In the genomic region with DNA sequence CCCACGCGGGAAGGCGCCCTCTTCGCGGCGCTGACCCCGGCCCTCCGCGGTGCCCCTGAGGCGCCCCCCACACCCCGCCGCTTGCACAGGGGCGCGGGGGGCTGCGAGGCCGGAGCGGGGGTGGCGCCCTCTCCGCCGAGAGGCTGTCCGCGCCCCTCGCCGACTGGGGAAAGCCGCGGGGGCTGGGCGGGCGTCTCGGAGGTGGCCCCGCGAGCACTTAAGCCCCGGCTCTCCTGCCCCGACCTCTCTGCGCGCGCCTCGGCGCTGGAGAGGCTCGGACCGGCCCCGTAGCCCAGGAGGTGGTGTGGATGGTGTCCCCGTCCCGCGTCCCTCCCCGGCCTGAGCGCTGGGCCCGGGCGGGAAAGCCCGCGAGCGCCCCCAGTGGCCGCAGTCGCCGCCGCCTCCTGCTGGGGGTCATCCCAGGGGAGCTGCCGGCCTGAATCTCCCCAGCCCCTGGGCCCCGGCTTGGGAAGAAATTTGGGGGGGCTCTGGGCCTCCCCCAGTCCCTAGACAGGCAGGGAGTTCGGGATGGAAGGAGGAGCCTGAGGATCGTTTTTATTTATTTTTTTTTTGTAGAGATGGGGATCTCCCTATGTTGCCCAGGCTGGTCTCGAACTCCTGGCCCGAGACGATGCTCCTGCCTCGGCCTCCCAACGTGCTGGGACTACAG, we compare ENCODE assay signal across 1 cellular context.
TF ChIP-seq lines count a peak whose summit lies in the region.

No MANE protein-coding gene starts in this region.

TF ChIP-seq in K562, 482 proteins besides CTCF, POLR2A, EP300 and RAD21 (continued from another document and continues in another):
- TF ChIP-seq, protein P1, sequence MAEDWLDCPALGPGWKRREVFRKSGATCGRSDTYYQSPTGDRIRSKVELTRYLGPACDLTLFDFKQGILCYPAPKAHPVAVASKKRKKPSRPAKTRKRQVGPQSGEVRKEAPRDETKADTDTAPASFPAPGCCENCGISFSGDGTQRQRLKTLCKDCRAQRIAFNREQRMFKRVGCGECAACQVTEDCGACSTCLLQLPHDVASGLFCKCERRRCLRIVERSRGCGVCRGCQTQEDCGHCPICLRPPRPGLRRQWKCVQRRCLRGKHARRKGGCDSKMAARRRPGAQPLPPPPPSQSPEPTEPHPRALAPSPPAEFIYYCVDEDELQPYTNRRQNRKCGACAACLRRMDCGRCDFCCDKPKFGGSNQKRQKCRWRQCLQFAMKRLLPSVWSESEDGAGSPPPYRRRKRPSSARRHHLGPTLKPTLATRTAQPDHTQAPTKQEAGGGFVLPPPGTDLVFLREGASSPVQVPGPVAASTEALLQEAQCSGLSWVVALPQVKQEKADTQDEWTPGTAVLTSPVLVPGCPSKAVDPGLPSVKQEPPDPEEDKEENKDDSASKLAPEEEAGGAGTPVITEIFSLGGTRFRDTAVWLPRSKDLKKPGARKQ (CRISPR knock-in tag; IDR thresholded peaks at IDR 0.05) = no peak
- no peak for TF ChIP-seq LARP7 (IDR thresholded peaks at IDR 0.05)
- TF ChIP-seq RNF2 (IDR thresholded peaks at IDR 0.05) = no peak
- TF ChIP-seq RBM14 (IDR thresholded peaks at IDR 0.05; ENCODE audit: borderline replicate concordance, insufficient read depth, low read depth, low read length) = no peak
- TF ChIP-seq SOX6 (IDR thresholded peaks at IDR 0.05) = peak; percentile 12; the same call in 1 of the 2 replicates
- no peak for TF ChIP-seq FOXK2 (conservative IDR thresholded peaks at IDR 0.05 in 1 of 2, IDR thresholded peaks at IDR 0.05 in 1 of 2; ENCODE audit: low read depth in 2 of 2)
- no peak for TF ChIP-seq ARID1B (IDR thresholded peaks at IDR 0.05)
- 0 out of 2 replicates have a peak, but pooled peaks have one; percentile 19 for TF ChIP-seq HDAC8 (tag; IDR thresholded peaks at IDR 0.05)
- TF ChIP-seq, protein P2, sequence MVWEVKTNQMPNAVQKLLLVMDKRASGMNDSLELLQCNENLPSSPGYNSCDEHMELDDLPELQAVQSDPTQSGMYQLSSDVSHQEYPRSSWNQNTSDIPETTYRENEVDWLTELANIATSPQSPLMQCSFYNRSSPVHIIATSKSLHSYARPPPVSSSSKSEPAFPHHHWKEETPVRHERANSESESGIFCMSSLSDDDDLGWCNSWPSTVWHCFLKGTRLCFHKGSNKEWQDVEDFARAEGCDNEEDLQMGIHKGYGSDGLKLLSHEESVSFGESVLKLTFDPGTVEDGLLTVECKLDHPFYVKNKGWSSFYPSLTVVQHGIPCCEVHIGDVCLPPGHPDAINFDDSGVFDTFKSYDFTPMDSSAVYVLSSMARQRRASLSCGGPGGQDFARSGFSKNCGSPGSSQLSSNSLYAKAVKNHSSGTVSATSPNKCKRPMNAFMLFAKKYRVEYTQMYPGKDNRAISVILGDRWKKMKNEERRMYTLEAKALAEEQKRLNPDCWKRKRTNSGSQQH (CRISPR knock-in tag; IDR thresholded peaks at IDR 0.05) = no peak
- TF ChIP-seq, protein P3, sequence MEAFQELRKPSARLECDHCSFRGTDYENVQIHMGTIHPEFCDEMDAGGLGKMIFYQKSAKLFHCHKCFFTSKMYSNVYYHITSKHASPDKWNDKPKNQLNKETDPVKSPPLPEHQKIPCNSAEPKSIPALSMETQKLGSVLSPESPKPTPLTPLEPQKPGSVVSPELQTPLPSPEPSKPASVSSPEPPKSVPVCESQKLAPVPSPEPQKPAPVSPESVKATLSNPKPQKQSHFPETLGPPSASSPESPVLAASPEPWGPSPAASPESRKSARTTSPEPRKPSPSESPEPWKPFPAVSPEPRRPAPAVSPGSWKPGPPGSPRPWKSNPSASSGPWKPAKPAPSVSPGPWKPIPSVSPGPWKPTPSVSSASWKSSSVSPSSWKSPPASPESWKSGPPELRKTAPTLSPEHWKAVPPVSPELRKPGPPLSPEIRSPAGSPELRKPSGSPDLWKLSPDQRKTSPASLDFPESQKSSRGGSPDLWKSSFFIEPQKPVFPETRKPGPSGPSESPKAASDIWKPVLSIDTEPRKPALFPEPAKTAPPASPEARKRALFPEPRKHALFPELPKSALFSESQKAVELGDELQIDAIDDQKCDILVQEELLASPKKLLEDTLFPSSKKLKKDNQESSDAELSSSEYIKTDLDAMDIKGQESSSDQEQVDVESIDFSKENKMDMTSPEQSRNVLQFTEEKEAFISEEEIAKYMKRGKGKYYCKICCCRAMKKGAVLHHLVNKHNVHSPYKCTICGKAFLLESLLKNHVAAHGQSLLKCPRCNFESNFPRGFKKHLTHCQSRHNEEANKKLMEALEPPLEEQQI (IDR thresholded peaks at IDR 0.05) = no peak
- TF ChIP-seq JUNB (CRISPR knock-in tag; conservative IDR thresholded peaks at IDR 0.05) = no peak
- no peak for TF ChIP-seq SETDB1 (IDR thresholded peaks at IDR 0.05; ENCODE audit: low read length)
- no peak for TF ChIP-seq ESRRB (CRISPR knock-in tag; IDR thresholded peaks at IDR 0.05; ENCODE audit: borderline replicate concordance)
- no peak for TF ChIP-seq POLR3A (IDR thresholded peaks at IDR 0.05; ENCODE audit: borderline replicate concordance, extremely low read depth, insufficient read depth, insufficient read length)
- TF ChIP-seq RHOXF2B (CRISPR knock-in tag; conservative IDR thresholded peaks at IDR 0.05) = no peak
- TF ChIP-seq, protein P4, sequence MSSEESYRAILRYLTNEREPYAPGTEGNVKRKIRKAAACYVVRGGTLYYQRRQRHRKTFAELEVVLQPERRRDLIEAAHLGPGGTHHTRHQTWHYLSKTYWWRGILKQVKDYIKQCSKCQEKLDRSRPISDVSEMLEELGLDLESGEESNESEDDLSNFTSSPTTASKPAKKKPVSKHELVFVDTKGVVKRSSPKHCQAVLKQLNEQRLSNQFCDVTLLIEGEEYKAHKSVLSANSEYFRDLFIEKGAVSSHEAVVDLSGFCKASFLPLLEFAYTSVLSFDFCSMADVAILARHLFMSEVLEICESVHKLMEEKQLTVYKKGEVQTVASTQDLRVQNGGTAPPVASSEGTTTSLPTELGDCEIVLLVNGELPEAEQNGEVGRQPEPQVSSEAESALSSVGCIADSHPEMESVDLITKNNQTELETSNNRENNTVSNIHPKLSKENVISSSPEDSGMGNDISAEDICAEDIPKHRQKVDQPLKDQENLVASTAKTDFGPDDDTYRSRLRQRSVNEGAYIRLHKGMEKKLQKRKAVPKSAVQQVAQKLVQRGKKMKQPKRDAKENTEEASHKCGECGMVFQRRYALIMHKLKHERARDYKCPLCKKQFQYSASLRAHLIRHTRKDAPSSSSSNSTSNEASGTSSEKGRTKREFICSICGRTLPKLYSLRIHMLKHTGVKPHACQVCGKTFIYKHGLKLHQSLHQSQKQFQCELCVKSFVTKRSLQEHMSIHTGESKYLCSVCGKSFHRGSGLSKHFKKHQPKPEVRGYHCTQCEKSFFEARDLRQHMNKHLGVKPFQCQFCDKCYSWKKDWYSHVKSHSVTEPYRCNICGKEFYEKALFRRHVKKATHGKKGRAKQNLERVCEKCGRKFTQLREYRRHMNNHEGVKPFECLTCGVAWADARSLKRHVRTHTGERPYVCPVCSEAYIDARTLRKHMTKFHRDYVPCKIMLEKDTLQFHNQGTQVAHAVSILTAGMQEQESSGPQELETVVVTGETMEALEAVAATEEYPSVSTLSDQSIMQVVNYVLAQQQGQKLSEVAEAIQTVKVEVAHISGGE (CRISPR knock-in tag; IDR thresholded peaks at IDR 0.05) = no peak
- no peak for TF ChIP-seq SREBF2 (CRISPR knock-in tag; IDR thresholded peaks at IDR 0.05)
- TF ChIP-seq, protein P5, sequence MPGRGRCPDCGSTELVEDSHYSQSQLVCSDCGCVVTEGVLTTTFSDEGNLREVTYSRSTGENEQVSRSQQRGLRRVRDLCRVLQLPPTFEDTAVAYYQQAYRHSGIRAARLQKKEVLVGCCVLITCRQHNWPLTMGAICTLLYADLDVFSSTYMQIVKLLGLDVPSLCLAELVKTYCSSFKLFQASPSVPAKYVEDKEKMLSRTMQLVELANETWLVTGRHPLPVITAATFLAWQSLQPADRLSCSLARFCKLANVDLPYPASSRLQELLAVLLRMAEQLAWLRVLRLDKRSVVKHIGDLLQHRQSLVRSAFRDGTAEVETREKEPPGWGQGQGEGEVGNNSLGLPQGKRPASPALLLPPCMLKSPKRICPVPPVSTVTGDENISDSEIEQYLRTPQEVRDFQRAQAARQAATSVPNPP (IDR thresholded peaks at IDR 0.05; ENCODE audit: borderline replicate concordance, insufficient read depth, insufficient read length) = no peak
- TF ChIP-seq GATAD2A (IDR thresholded peaks at IDR 0.05) = no peak
- peak in 1 of 2 experiments; percentile 78; a peak in 2 of 4 replicates for TF ChIP-seq RCOR1 (IDR thresholded peaks at IDR 0.05; ENCODE audit: borderline replicate concordance in 1 of 2, low read depth in 2 of 2, low read length in 2 of 2)
- no peak for TF ChIP-seq HDGF (IDR thresholded peaks at IDR 0.05)
- no peak for TF ChIP-seq CEBPB (tag; IDR thresholded peaks at IDR 0.05)
- TF ChIP-seq SAFB (IDR thresholded peaks at IDR 0.05; ENCODE audit: borderline replicate concordance, low read depth, low read length) = peak; percentile 70
- TF ChIP-seq CHD2 (IDR thresholded peaks at IDR 0.05; ENCODE audit: low read depth, low read length) = no peak
- no peak for TF ChIP-seq PHB (CRISPR knock-in tag; IDR thresholded peaks at IDR 0.05)
- TF ChIP-seq, protein P6, sequence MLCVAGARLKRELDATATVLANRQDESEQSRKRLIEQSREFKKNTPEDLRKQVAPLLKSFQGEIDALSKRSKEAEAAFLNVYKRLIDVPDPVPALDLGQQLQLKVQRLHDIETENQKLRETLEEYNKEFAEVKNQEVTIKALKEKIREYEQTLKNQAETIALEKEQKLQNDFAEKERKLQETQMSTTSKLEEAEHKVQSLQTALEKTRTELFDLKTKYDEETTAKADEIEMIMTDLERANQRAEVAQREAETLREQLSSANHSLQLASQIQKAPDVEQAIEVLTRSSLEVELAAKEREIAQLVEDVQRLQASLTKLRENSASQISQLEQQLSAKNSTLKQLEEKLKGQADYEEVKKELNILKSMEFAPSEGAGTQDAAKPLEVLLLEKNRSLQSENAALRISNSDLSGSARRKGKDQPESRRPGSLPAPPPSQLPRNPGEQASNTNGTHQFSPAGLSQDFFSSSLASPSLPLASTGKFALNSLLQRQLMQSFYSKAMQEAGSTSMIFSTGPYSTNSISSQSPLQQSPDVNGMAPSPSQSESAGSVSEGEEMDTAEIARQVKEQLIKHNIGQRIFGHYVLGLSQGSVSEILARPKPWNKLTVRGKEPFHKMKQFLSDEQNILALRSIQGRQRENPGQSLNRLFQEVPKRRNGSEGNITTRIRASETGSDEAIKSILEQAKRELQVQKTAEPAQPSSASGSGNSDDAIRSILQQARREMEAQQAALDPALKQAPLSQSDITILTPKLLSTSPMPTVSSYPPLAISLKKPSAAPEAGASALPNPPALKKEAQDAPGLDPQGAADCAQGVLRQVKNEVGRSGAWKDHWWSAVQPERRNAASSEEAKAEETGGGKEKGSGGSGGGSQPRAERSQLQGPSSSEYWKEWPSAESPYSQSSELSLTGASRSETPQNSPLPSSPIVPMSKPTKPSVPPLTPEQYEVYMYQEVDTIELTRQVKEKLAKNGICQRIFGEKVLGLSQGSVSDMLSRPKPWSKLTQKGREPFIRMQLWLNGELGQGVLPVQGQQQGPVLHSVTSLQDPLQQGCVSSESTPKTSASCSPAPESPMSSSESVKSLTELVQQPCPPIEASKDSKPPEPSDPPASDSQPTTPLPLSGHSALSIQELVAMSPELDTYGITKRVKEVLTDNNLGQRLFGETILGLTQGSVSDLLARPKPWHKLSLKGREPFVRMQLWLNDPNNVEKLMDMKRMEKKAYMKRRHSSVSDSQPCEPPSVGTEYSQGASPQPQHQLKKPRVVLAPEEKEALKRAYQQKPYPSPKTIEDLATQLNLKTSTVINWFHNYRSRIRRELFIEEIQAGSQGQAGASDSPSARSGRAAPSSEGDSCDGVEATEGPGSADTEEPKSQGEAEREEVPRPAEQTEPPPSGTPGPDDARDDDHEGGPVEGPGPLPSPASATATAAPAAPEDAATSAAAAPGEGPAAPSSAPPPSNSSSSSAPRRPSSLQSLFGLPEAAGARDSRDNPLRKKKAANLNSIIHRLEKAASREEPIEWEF (CRISPR knock-in tag; IDR thresholded peaks at IDR 0.05) = no peak
- TF ChIP-seq HNRNPK (IDR thresholded peaks at IDR 0.05; ENCODE audit: low read depth, low read length, poor library complexity, severe bottlenecking) = no peak
- TF ChIP-seq ELF2 (CRISPR knock-in tag; IDR thresholded peaks at IDR 0.05) = no peak
- TF ChIP-seq, protein P7, sequence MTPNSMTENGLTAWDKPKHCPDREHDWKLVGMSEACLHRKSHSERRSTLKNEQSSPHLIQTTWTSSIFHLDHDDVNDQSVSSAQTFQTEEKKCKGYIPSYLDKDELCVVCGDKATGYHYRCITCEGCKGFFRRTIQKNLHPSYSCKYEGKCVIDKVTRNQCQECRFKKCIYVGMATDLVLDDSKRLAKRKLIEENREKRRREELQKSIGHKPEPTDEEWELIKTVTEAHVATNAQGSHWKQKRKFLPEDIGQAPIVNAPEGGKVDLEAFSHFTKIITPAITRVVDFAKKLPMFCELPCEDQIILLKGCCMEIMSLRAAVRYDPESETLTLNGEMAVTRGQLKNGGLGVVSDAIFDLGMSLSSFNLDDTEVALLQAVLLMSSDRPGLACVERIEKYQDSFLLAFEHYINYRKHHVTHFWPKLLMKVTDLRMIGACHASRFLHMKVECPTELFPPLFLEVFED (CRISPR knock-in tag; conservative IDR thresholded peaks at IDR 0.05) = 0 out of 2 replicates have a peak, but pooled peaks have one; percentile 45
- no peak for TF ChIP-seq ZNF644 (tag; IDR thresholded peaks at IDR 0.05; ENCODE audit: low read depth)
- TF ChIP-seq BRF1 (IDR thresholded peaks at IDR 0.05; ENCODE audit: borderline replicate concordance, extremely low read depth, insufficient read length) = no peak
- no peak for TF ChIP-seq NFRKB (IDR thresholded peaks at IDR 0.05; ENCODE audit: low read depth)
- TF ChIP-seq HLTF (IDR thresholded peaks at IDR 0.05) = no peak
- TF ChIP-seq NONO (IDR thresholded peaks at IDR 0.05; ENCODE audit: low read depth in 2 of 2, low read length in 1 of 2) = peak in 1 of 2 experiments; percentile 83; a peak in 2 of 4 replicates
- TF ChIP-seq FOXA3 (CRISPR knock-in tag; conservative IDR thresholded peaks at IDR 0.05 in 1 of 2, IDR thresholded peaks at IDR 0.05 in 1 of 2) = no peak
- TF ChIP-seq ELF1 (tag; IDR thresholded peaks at IDR 0.05) = no peak
- TF ChIP-seq RFX7 (CRISPR knock-in tag; IDR thresholded peaks at IDR 0.05) = no peak
- TF ChIP-seq ZFP30 (CRISPR knock-in tag; IDR thresholded peaks at IDR 0.05; ENCODE audit: borderline replicate concordance) = no peak
- no peak for TF ChIP-seq ZNF41 (CRISPR knock-in tag; conservative IDR thresholded peaks at IDR 0.05)
- no peak for TF ChIP-seq HNRNPUL1 (IDR thresholded peaks at IDR 0.05; ENCODE audit: low read length)
- no peak for TF ChIP-seq ZBED1 (IDR thresholded peaks at IDR 0.05)
- no peak for TF ChIP-seq NR2C1 (IDR thresholded peaks at IDR 0.05)
- no peak for TF ChIP-seq NR2C1 (tag; IDR thresholded peaks at IDR 0.05)
- TF ChIP-seq ZNF778 (CRISPR knock-in tag; IDR thresholded peaks at IDR 0.05) = no peak
- no peak for TF ChIP-seq XRCC4 (IDR thresholded peaks at IDR 0.05; ENCODE audit: extremely low read depth, insufficient read depth, insufficient read length)
- no peak for TF ChIP-seq FOXK1 (CRISPR knock-in tag; IDR thresholded peaks at IDR 0.05; ENCODE audit: borderline replicate concordance)
- TF ChIP-seq BHLHE40 (IDR thresholded peaks at IDR 0.05; ENCODE audit: low read length) = no peak
- TF ChIP-seq CAMTA2 (CRISPR knock-in tag; conservative IDR thresholded peaks at IDR 0.05) = no peak
- TF ChIP-seq NFATC3 (IDR thresholded peaks at IDR 0.05) = no peak
- TF ChIP-seq ZNF766 (CRISPR knock-in tag; conservative IDR thresholded peaks at IDR 0.05) = no peak
- TF ChIP-seq ZNF583 (CRISPR knock-in tag; IDR thresholded peaks at IDR 0.05) = peak; percentile 31; the same call in 1 of the 2 replicates
- no peak for TF ChIP-seq MCM2 (IDR thresholded peaks at IDR 0.05; ENCODE audit: low read depth)
- TF ChIP-seq ZNF316 (IDR thresholded peaks at IDR 0.05) = no peak
- TF ChIP-seq HMG20A (CRISPR knock-in tag; conservative IDR thresholded peaks at IDR 0.05) = no peak
- TF ChIP-seq GABPA (tag; conservative IDR thresholded peaks at IDR 0.05; ENCODE audit: low read depth) = no peak
